ENCODE assay signal across 8 cellular contexts in the genomic region with DNA sequence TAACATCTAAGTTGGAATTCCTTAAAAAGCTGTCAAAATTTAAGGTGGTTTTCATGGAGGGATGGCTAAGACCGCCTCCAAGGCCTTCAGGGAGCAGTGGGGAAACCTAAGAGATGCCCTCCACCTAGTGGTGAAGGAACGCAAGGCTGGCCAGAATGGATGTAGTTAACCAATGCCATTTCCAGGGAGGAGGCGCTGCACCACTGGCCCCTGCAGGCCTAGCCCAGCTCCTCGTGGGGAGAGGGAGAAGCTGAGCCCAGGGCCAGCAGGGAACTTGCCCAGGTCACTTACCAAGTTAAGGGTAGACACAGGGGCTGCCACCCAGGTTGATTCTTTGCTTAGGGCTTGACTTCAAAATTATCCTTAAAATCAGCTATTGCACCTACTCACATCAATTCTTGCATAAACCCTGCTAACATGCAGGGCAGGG. TPM values are rescaled to one million over a fixed set of nuclear protein-coding genes. Genes with fewer than 3 reads are reported as not detected.
A peak's percentile ranks its signal among the peaks of the same experiment; 100 is the strongest.
DNase-seq lines count a peak whose midpoint lies in the region; ATAC-seq and TF ChIP-seq lines count a peak whose summit lies in the region.

No MANE protein-coding gene starts in this region.

- in situ Hi-C loops in SK-MEL-5 (cut with HindIII; ENCODE audit: low pct_unique_long_range_greater_than_20kb, low sequenced_read_pairs) = no loop called here

- TF ChIP-seq POLR2A in HCT116 (IDR thresholded peaks at IDR 0.05; ENCODE audit: borderline replicate concordance, extremely low read depth, insufficient read depth, insufficient read length) = no peak

- intact Hi-C loops in HCT116 (cut with micrococcal nuclease) (loop anchor here (1.0 to 5.0 kb wide), 5 partner anchors 213 to 743 kb away; partner anchors contain the start of gene ZPBP), psoas muscle (cut with DNase I) (loop anchor here in 1 of 2 donors (2.0 to 5.0 kb wide), 2 partner anchors 213 to 276 kb away; no protein-coding TSS in a partner anchor)

- no peak overlapping the region for H3K4me2 ChIP-seq in HCT116 (ENCODE audit: low read length)

- H3K36me3 ChIP-seq in HCT116 (ENCODE audit: control insufficient read depth in 1 of 2, insufficient read depth in 2 of 2, low read length in 2 of 2) (no peaks in the 10 kb centered on the region), psoas muscle (ENCODE audit: insufficient read depth in 1 of 2, low read depth in 1 of 2) (no peaks in the 10 kb centered on the region)

- TF ChIP-seq RAD21 in HCT116 (IDR thresholded peaks at IDR 0.05; ENCODE audit: low read depth) = peak; percentile 88

- no peaks in the 10 kb centered on the region for H3K79me2 ChIP-seq in HCT116 (ENCODE audit: insufficient read depth, low read length)

- WGBS in psoas muscle, 3 donors = 17 to 26% (median 19%) methylated on average over 4 of the region's 4 CpGs

- no peaks in the 10 kb centered on the region for H3K9me2 ChIP-seq in HCT116 (ENCODE audit: insufficient read depth)

- H3K4me3 ChIP-seq in HCT116 (replicated peaks in 1 of 2; ENCODE audit: low read depth in 1 of 2, low read length in 2 of 2) (no peak overlapping the region), psoas muscle (no peak overlapping the region)

- H2AFZ ChIP-seq in HCT116 (ENCODE audit: low read depth, low read length, poor library complexity, severe bottlenecking) = no peak overlapping the region

- RAD21 ChIA-PET in HCT116 (lab: Charles Lee; ENCODE audit: low non-redundant PET in 1 of 2, low total read pairs in 2 of 2, uncharacterized antibody in 2 of 2, unreplicated experiment in 2 of 2) = interaction anchor here in 1 of 2 experiments (0.8 to 1.4 kb wide), 3 partner anchors 10 to 275 kb away, joined by 3 to 4 read pairs (median 4); no protein-coding TSS in a partner anchor

- no peaks in the 10 kb centered on the region for H3K4me1 ChIP-seq in HCT116 (ENCODE audit: control insufficient read depth in 1 of 2, insufficient read depth in 2 of 2, low read length in 2 of 2)
- no peaks in the 10 kb centered on the region for H3K4me1 ChIP-seq in psoas muscle

- H3K9me3 ChIP-seq in HCT116 (ENCODE audit: control insufficient read depth in 1 of 2, insufficient read depth in 1 of 2, low read depth in 1 of 2, low read length in 2 of 2) = no peaks in the 10 kb centered on the region
- H3K9me3 ChIP-seq in psoas muscle = no peaks in the 10 kb centered on the region

- no peak overlapping the region for H3K9ac ChIP-seq in HCT116 (ENCODE audit: low read length)

- H3K27ac ChIP-seq in HCT116 (ENCODE audit: low read depth, low read length) (no peak overlapping the region), psoas muscle (no peak overlapping the region)

- ATAC-seq in HCT116 = peak; percentile 100
- ATAC-seq in psoas muscle = peak; percentile 66 to 86 (median 79)

- no peaks in the 10 kb centered on the region for H3K27me3 ChIP-seq in HCT116 (ENCODE audit: insufficient read depth, low read length)
- H3K27me3 ChIP-seq in psoas muscle (ENCODE audit: insufficient read depth in 3 of 3, low read length in 2 of 3) = no peaks in the 10 kb centered on the region

- TF ChIP-seq CTCF in GM12801 (IDR thresholded peaks at IDR 0.05; ENCODE audit: extremely low read depth, insufficient read length) (peak; percentile 63), HCT116 (IDR thresholded peaks at IDR 0.05 in 2 of 3, conservative IDR thresholded peaks at IDR 0.05 in 1 of 3; ENCODE audit: borderline replicate concordance in 1 of 3, insufficient read depth in 1 of 3, low read depth in 2 of 3, low read length in 2 of 3) (peak; percentile 90 to 98 (median 97)), psoas muscle (IDR thresholded peaks at IDR 0.05) (peak; percentile 66)

- no TSS peak for BruUV-seq in HCT116 (replicated peaks; lab: Mats Ljungman, UMichigan)

- DNase-seq in HCT116 (ENCODE audit: low read depth, low spot score) = peak; percentile 76
- DNase-seq in M059J (ENCODE audit: low read depth) = peak; percentile 74
- DNase-seq in SK-MEL-5 (ENCODE audit: low read depth, low spot score) = peak; percentile 95
- peak; percentile 74 for DNase-seq in activated naive CD4-positive, alpha-beta T cell treated with Interleukin-2 at 50 U/mL for 16 hours
- DNase-seq in glomerular visceral epithelial cell (ENCODE audit: extremely low spot score) = peak; percentile 66
- DNase-seq in psoas muscle = peak; percentile 50 to 68
- DNase-seq in GM19240 (ENCODE audit: insufficient read length, low spot score) = no peak

- H4K20me1 ChIP-seq in HCT116 (ENCODE audit: insufficient read depth) = no peaks in the 10 kb centered on the region

- CTCF ChIA-PET in HCT116 (lab: Charles Lee) = interaction anchor here (1.0 to 3.7 kb wide), 14 partner anchors 9 to 900 kb away, joined by 3 to 27 read pairs (median 5); no protein-coding TSS in a partner anchor

- POLR2A ChIA-PET in HCT116 (lab: Charles Lee) = no interaction called here

TF ChIP-seq in HCT116, 20 proteins besides CTCF, POLR2A, EP300 and RAD21:
- TF ChIP-seq REST (IDR thresholded peaks at IDR 0.05; ENCODE audit: low read depth) (no peak), EZH2 (IDR thresholded peaks at IDR 0.05) (no peak)

RNA-seq across cellular contexts. Expression of gene FIGNL1, which starts 32.0 kb away (rescaled TPM):
- total RNA-seq in HCT116 (2021; ENCODE audit: unreplicated experiment) (28.1 TPM), psoas muscle (10 to 100 TPM in 1 of 4 donors, 1 to 10 TPM in 3; 3.9 to 13.4 (median 6.8) TPM)
- 10.4 and 15.8 TPM in 2 replicates for polyA plus RNA-seq in HCT116 (2012)
- 32.0 and 33.1 TPM in 2 replicates for total RNA-seq in M059J (2014; rRNA removed; shearing (Covaris generic))
- 35.3 and 40.1 TPM in 2 replicates for total RNA-seq in SK-MEL-5 (2014; rRNA removed; shearing (Covaris generic))
- 29.3 and 38.1 TPM in 2 replicates for polyA plus RNA-seq in SK-MEL-5 (2015; cell fraction: cytosol; rRNA removed)
- polyA plus RNA-seq in SK-MEL-5 (2015; cell fraction: nucleus; rRNA removed) = 152 and 164 TPM in 2 replicates
- 1 to 10 TPM; 2.7 to 8.0 (median 7.9) TPM for polyA plus RNA-seq in psoas muscle
